In the genomic region with DNA sequence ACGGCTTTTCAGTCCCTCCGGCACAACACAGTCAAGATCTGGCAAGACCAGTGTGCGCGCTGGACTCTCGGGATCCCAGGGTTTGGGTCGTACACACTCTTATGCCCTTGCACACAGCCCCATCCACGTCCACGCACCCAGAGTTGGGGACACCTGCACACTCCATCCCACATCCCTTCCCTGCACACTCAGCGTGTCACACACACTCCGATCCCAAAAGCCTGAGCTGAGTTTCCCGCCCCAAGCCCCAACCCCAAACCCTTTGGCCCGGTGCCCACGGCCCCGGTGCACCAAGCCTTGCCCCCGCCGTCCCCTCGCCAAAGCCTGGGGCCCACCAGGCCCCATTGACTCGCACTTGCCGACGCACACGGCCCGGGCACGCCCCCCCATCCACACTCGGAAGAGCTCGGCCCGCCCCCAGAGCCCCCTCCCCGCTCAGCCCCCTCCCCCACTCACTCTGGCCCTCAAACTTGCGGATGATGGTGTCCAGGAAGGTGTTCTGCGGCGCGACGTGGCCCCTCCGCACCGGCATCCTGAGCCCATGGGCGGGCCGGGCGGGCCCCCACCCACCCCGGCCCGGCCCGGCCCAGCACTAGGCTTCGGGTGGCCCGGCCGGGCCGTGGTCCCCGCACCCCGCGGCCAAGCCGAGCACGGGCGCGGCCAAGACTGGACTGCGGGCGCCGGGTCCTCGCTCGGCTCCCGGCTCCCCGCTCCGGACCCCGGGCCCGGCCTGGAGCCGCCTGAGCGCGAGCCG, we compare ENCODE assay signal across 11 cellular contexts. TPM values are rescaled to one million over a fixed set of nuclear protein-coding genes. Genes with fewer than 3 reads are reported as not detected.
A peak's percentile ranks its signal among the peaks of the same experiment; 100 is the strongest.
DNase-seq lines count a peak whose midpoint lies in the region; ATAC-seq and TF ChIP-seq lines count a peak whose summit lies in the region.
"Had no signal": no experiment of that assay in that cellular context is flagged by ENCODE, and none has a peak within 500 bp of the region (broad histone marks: within the 10 kb centered on the region; RNA-seq: fewer than 3 reads in every experiment).

No MANE protein-coding gene starts in this region.

- peaks cover 19 to 54% (median 42%) of the 10 kb centered on the region in 4 donors for H3K4me1 Mint-ChIP-seq in CD4-positive, alpha-beta memory T cell
- H3K4me1 Mint-ChIP-seq in brain (peaks cover 83% of the 10 kb centered on the region), natural killer cell (peaks cover 20 to 34% of the 10 kb centered on the region in 2 donors)

- no peak for ATAC-seq in natural killer cell

- POLR2A ChIA-PET in CD4-positive, alpha-beta memory T cell (lab: Charles Lee; ENCODE audit: partially characterized antibody): interaction anchor here (0.9 to 1.5 kb wide), 3 partner anchors 18 to 33 kb away, joined by 3 to 4 read pairs (median 4); no protein-coding TSS in a partner anchor

- peaks cover 0 to 4% of the 10 kb centered on the region in 2 donors for H3K36me3 Mint-ChIP-seq in CD4-positive, alpha-beta memory T cell
- H3K36me3 Mint-ChIP-seq in brain (no peaks in the 10 kb centered on the region), natural killer cell (no peaks in the 10 kb centered on the region)

- H3K9me3 ChIP-seq in CD4-positive, alpha-beta memory T cell (ENCODE audit: control insufficient read depth in 1 of 2, low read length in 2 of 2): no peaks in the 10 kb centered on the region
- H3K9me3 ChIP-seq in HUES48 (ENCODE audit: control insufficient read depth, insufficient read depth, low read length): no peaks in the 10 kb centered on the region
- H3K9me3 ChIP-seq: body of pancreas had no signal

- H3K4me1 ChIP-seq in CD4-positive, alpha-beta memory T cell (ENCODE audit: insufficient read depth, low read length): peaks cover 46% of the 10 kb centered on the region
- peaks cover 42% of the 10 kb centered on the region for H3K4me1 ChIP-seq in HUES48 (ENCODE audit: control insufficient read depth, insufficient read depth, low read length)

- H3K4me3 ChIP-seq in CD4-positive, alpha-beta memory T cell (ENCODE audit: low read length in 2 of 2): no peak overlapping the region
- H3K4me3 ChIP-seq in HUES48 (ENCODE audit: low read depth, low read length): peak overlapping the region; percentile 52
- H3K4me3 ChIP-seq: body of pancreas, SJSA1 had no signal

- DNase-seq in CD4-positive, alpha-beta memory T cell: peak in 1 of 5 donors; percentile 23
- DNase-seq in natural killer cell (no peak), hypothalamus (lab: John Stamatoyannopoulos, UW) (no peak), kidney glomerular epithelial cell (lab: John Stamatoyannopoulos, UW) (no peak), activated gamma-delta T cell (lab: John Stamatoyannopoulos, UW) (no peak), iPS-NIHi11 (ENCODE audit: low spot score) (no peak)

- no peaks in the 10 kb centered on the region for H3K36me3 ChIP-seq in CD4-positive, alpha-beta memory T cell (ENCODE audit: insufficient read depth, low read length)
- H3K36me3 ChIP-seq in HUES48 (ENCODE audit: control insufficient read depth, insufficient read depth, low read length): no peaks in the 10 kb centered on the region
- H3K36me3 ChIP-seq: SJSA1 had no signal

- H3K4me3 Mint-ChIP-seq in CD4-positive, alpha-beta memory T cell: peak overlapping the region; percentile 78 to 89 (median 84)
- peak overlapping the region; percentile 90 to 98 (median 94) for H3K4me3 Mint-ChIP-seq in brain
- H3K4me3 Mint-ChIP-seq in natural killer cell: peak overlapping the region; percentile 84

- no peak overlapping the region for H3K27ac ChIP-seq in CD4-positive, alpha-beta memory T cell (ENCODE audit: low read depth, low read length)
- no peak overlapping the region for H3K27ac ChIP-seq in HUES48 (ENCODE audit: low read depth, low read length)
- H3K27ac ChIP-seq: body of pancreas, SJSA1 had no signal

- peaks cover 17 to 24% of the 10 kb centered on the region in 2 donors for H3K27me3 Mint-ChIP-seq in CD4-positive, alpha-beta memory T cell
- H3K27me3 Mint-ChIP-seq in brain: peaks cover 12% of the 10 kb centered on the region
- H3K27me3 Mint-ChIP-seq in natural killer cell (ENCODE audit: low read depth in 2 of 2): peaks cover 32 to 42% of the 10 kb centered on the region in 2 donors

- CTCF ChIA-PET in CD4-positive, alpha-beta memory T cell (lab: Charles Lee; ENCODE audit: partially characterized antibody): interaction anchor here (1.0 to 1.4 kb wide), 2 partner anchors 8 to 37 kb away, joined by 4 read pairs; no protein-coding TSS in a partner anchor

- H3K27ac Mint-ChIP-seq in CD4-positive, alpha-beta memory T cell: peak overlapping the region in 3 of 7 donors; percentile 64 to 70 (median 64)
- H3K27ac Mint-ChIP-seq in brain (peak overlapping the region; percentile 81 to 99 (median 93)), natural killer cell (no peak overlapping the region)

- peaks cover 22% of the 10 kb centered on the region for H3K27me3 ChIP-seq in CD4-positive, alpha-beta memory T cell (ENCODE audit: insufficient read depth, low read length)
- H3K27me3 ChIP-seq in HUES48 (ENCODE audit: control insufficient read depth, insufficient read depth, low read length): peaks cover 69% of the 10 kb centered on the region

- TF ChIP-seq CTCF in brain (conservative IDR thresholded peaks at IDR 0.05): no peak
- TF ChIP-seq CTCF in natural killer cell (IDR thresholded peaks at IDR 0.05): no peak

- H3K9ac ChIP-seq in HUES48 (ENCODE audit: low read depth, low read length): no peak overlapping the region

- H3K9me3 Mint-ChIP-seq in CD4-positive, alpha-beta memory T cell: peaks cover 0 to 4% (median 0%) of the 10 kb centered on the region in 8 donors
- H3K9me3 Mint-ChIP-seq in brain: peaks cover 0 to 6% (median 0%) of the 10 kb centered on the region in 5 experiments
- no peaks in the 10 kb centered on the region for H3K9me3 Mint-ChIP-seq in natural killer cell

- intact Hi-C loops in CD4-positive, alpha-beta memory T cell (cut with micrococcal nuclease): loop anchor here (10.0 kb wide), 1 partner anchor 107 kb away; the partner anchor contains the start of genes AGAP3, FASTK and TMUB1
- intact Hi-C loops in natural killer cell (cut with micrococcal nuclease): loop anchor here (5.0 kb wide), 1 partner anchor 35 kb away; no protein-coding TSS in a partner anchor

RNA-seq across cellular contexts. Expression of gene KCNH2, which starts 0.6 kb away (rescaled TPM):
- 1 to 10 TPM; 2.3 to 2.6 TPM for total RNA-seq in CD4-positive, alpha-beta memory T cell
- 1 to 10 TPM; 1.8 to 2.4 TPM for polyA plus RNA-seq in CD4-positive, alpha-beta memory T cell
- 49.2 TPM for polyA plus RNA-seq in brain (ENCODE audit: insufficient read depth, low read depth, low replicate concordance)
- total RNA-seq in natural killer cell: under 1 TPM in 2 of 3 donors, not detected in 1; 0.39 to 0.60 TPM
- total RNA-seq: lung microvascular endothelial cell, SJSA1 had no signal

RNA-seq across cellular contexts. Expression of gene NOS3, which starts 13.3 kb away (rescaled TPM):
- 1 to 10 TPM; 4.0 to 4.6 TPM for total RNA-seq in CD4-positive, alpha-beta memory T cell
- polyA plus RNA-seq in CD4-positive, alpha-beta memory T cell: 10 to 100 TPM in 1 of 2 donors, 1 to 10 TPM in 1; 6.6 to 14.9 TPM
- 4.2 TPM for polyA plus RNA-seq in brain (ENCODE audit: insufficient read depth, low read depth, low replicate concordance)
- 1 to 10 TPM; 2.6 to 5.9 (median 3.8) TPM for total RNA-seq in natural killer cell
- total RNA-seq: SJSA1 had no signal

RNA-seq across cellular contexts. Expression of gene ATG9B, which starts 46.7 kb away (rescaled TPM):
- total RNA-seq in CD4-positive, alpha-beta memory T cell: 10 to 100 TPM; 29.3 to 29.9 TPM
- polyA plus RNA-seq in CD4-positive, alpha-beta memory T cell: 10 to 100 TPM; 16.9 to 36.6 TPM
- polyA plus RNA-seq in brain (ENCODE audit: insufficient read depth, low read depth, low replicate concordance): 0.24 TPM
- total RNA-seq in natural killer cell: 1 to 10 TPM; 4.4 to 4.6 (median 4.5) TPM
- total RNA-seq: body of pancreas, lung microvascular endothelial cell, SJSA1 had no signal

RNA-seq across cellular contexts. Expression of gene ABCB8, which starts 50.7 kb away (rescaled TPM):
- 10 to 100 TPM; 71.2 to 75.8 TPM for total RNA-seq in CD4-positive, alpha-beta memory T cell
- polyA plus RNA-seq in CD4-positive, alpha-beta memory T cell: 10 to 100 TPM; 17.8 to 22.8 TPM
- 29.9 TPM for polyA plus RNA-seq in brain (ENCODE audit: insufficient read depth, low read depth, low replicate concordance)
- total RNA-seq in natural killer cell: 10 to 100 TPM; 50.6 to 60.5 (median 53.7) TPM

Comparison
In these comparisons a context has a peak if more than half of its experiments do, and no peak if none do; other contexts are left out.
1. H3K27ac Mint-ChIP-seq: peak in brain (5 of 5); none in natural killer cell (0 of 2).
2. RNA of gene ATG9B, which starts 46.7 kb away (total RNA-seq): 29.3 to 29.9 TPM in CD4-positive, alpha-beta memory T cell; 4.4 to 4.6 TPM in natural killer cell; every median in the first group is over 4 times any median in the second.
3. Peak in every context shown above with its lines, with median percentiles within 50 percentile points of each other: H3K4me3 Mint-ChIP-seq.